In genomic region chr2:33168973-33169372, GRCh38 we compare ENCODE assay signal across 25 cellular contexts.
"Had no signal": no experiment of that assay in that cellular context is flagged by ENCODE, and none has a peak within 500 bp of the region (broad histone marks: within the 10 kb centered on the region; RNA-seq: fewer than 3 reads in every experiment).

No MANE protein-coding gene starts in this region.

- H3K27ac Mint-ChIP-seq: activated CD4-positive, alpha-beta T cell treated with anti-CD3 and anti-CD28 coated beads, Interleukin-2, amount 10 ng/mL, durations not matched to agents 7 days and 5 days; activated naive CD8-positive, alpha-beta T cell; effector memory CD8-positive, alpha-beta T cell; natural killer cell; progenitor cell of endocrine pancreas; T-helper 17 cell; type B pancreatic cell had no signal

- H3K4me3 Mint-ChIP-seq: activated CD4-positive, alpha-beta T cell treated with anti-CD3 and anti-CD28 coated beads, Interleukin-2, amount 10 ng/mL, durations not matched to agents 7 days and 5 days; activated naive CD8-positive, alpha-beta T cell; effector memory CD8-positive, alpha-beta T cell; natural killer cell; T-helper 17 cell; type B pancreatic cell had no signal

- H3K9me3 ChIP-seq: body of pancreas, gastrocnemius medialis, heart right ventricle, left lung had no signal

- DNase-seq: activated CD4-positive, alpha-beta T cell treated with anti-CD3 and anti-CD28 coated beads, Interleukin-2, amount 10 ng/mL, durations not matched to agents 7 days and 5 days; activated CD4-positive, CD25-positive, alpha-beta regulatory T cell; activated CD8-positive, alpha-beta memory T cell treated with anti-CD3 and anti-CD28 coated beads for 24 hours; activated gamma-delta T cell treated with Interleukin-2 at 50 U/mL for 16 hours; amniotic stem cell; body of pancreas; dermis blood vessel endothelial cell; effector memory CD8-positive, alpha-beta T cell; gastrocnemius medialis; heart right ventricle; left lung; mammary epithelial cell; natural killer cell; nucleus accumbens; right cardiac atrium; stimulated activated CD4-positive, alpha-beta T cell treated with anti-CD3 and anti-CD28 coated beads, Interleukin-4, amount 100 ng/mL, for 4 hours; stimulated activated CD8-positive, alpha-beta memory T cell treated with anti-CD3 and anti-CD28 coated beads, Interleukin-4, amount 100 ng/mL, for 48 hours; stimulated activated naive CD4-positive, alpha-beta T cell treated with Interleukin-2 at 50 U/mL for 16 hours; substantia nigra; T-helper 17 cell had no signal

- H3K36me3 Mint-ChIP-seq: activated naive CD8-positive, alpha-beta T cell; natural killer cell; type B pancreatic cell had no signal

- H3K27me3 ChIP-seq: body of pancreas, gastrocnemius medialis, heart right ventricle, left lung had no signal

- H3K27ac ChIP-seq: body of pancreas, gastrocnemius medialis, heart right ventricle, left lung had no signal

- H3K9me3 Mint-ChIP-seq: activated CD4-positive, alpha-beta T cell treated with anti-CD3 and anti-CD28 coated beads, Interleukin-2, amount 10 ng/mL, durations not matched to agents 7 days and 5 days; effector memory CD8-positive, alpha-beta T cell; natural killer cell had no signal

- H3K4me1 ChIP-seq: body of pancreas, left lung had no signal

- ATAC-seq: body of pancreas; effector memory CD8-positive, alpha-beta T cell; gastrocnemius medialis; heart right ventricle; left lung; natural killer cell; right cardiac atrium; T-helper 17 cell had no signal

- FAIRE-seq: islet of Langerhans had no signal

- H3K4me1 Mint-ChIP-seq: activated CD4-positive, alpha-beta T cell treated with anti-CD3 and anti-CD28 coated beads, Interleukin-2, amount 10 ng/mL, durations not matched to agents 7 days and 5 days; natural killer cell; T-helper 17 cell had no signal

- H3K4me3 ChIP-seq: body of pancreas, gastrocnemius medialis, heart right ventricle, left lung, smooth muscle cell had no signal

- H3K27me3 Mint-ChIP-seq: progenitor cell of endocrine pancreas, type B pancreatic cell had no signal

- H3K36me3 ChIP-seq: gastrocnemius medialis, heart right ventricle, left lung had no signal
